1 cellular context compared by ENCODE assay signal in genomic region chr22:42439021-42439420, GRCh38.
TF ChIP-seq lines count a peak whose summit lies in the region.

No MANE protein-coding gene starts in this region.

TF ChIP-seq in GM23338, 12 proteins besides CTCF, POLR2A, EP300 and RAD21 (continued from another document):
- TF ChIP-seq ZNF462 (CRISPR knock-in tag; IDR thresholded peaks at IDR 0.05) (no peak), NANOG (IDR thresholded peaks at IDR 0.05; ENCODE audit: borderline replicate concordance) (no peak), CREB1 (CRISPR knock-in tag; IDR thresholded peaks at IDR 0.05; ENCODE audit: low read depth) (no peak), EZH2phosphoT487 (IDR thresholded peaks at IDR 0.05; ENCODE audit: unreplicated experiment) (no peak), EZH2 (IDR thresholded peaks at IDR 0.05; ENCODE audit: low read depth, unreplicated experiment) (no peak), REST (IDR thresholded peaks at IDR 0.05; ENCODE audit: unreplicated experiment) (no peak), JUNB (IDR thresholded peaks at IDR 0.05; ENCODE audit: unreplicated experiment) (no peak), ZNF331 (CRISPR knock-in tag; IDR thresholded peaks at IDR 0.05; ENCODE audit: low read depth) (no peak), ZNF114 (CRISPR knock-in tag; IDR thresholded peaks at IDR 0.05) (no peak), POLR2AphosphoS5 (IDR thresholded peaks at IDR 0.05; ENCODE audit: low read depth) (no peak), ETS1 (IDR thresholded peaks at IDR 0.05) (no peak)
